Comparison of ENCODE assay signal across 25 cellular contexts in the genomic region with DNA sequence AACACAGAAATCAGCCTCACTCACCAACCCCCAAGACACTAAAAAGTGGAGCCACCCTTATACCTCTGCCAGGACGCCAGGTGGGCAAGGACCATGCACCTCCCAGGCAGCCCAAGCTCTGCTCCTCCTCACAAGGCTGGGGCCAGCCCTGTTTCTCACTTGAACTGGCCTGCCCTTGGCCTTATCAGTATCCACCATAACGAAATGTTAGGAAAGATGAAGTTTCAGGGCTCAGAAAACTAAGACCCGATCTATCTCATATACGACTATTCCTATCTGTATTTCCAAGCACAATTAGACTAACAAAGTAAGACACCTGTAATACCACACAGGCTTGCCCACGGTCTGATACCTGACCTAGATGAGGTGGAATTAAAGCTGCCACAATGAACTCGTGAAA. TPM values are rescaled to one million over a fixed set of nuclear protein-coding genes. Genes with fewer than 3 reads are reported as not detected.
A peak's percentile ranks its signal among the peaks of the same experiment; 100 is the strongest.
DNase-seq lines count a peak whose midpoint lies in the region; ATAC-seq and TF ChIP-seq lines count a peak whose summit lies in the region.
"Had no signal": no experiment of that assay in that cellular context is flagged by ENCODE, and none has a peak within 500 bp of the region (broad histone marks: within the 10 kb centered on the region; RNA-seq: fewer than 3 reads in every experiment).

No MANE protein-coding gene starts in this region.

- peak overlapping the region; percentile 81 for H3K27ac Mint-ChIP-seq in activated T-helper 17 cell treated with anti-CD3 and anti-CD28 coated beads, Interleukin-2, amount 50 U/mL, for 72 hours
- H3K27ac Mint-ChIP-seq: activated B cell treated with CpG ODN at 0.5 μM for 24 hours; activated naive CD4-positive, alpha-beta T cell treated with anti-CD3 and anti-CD28 coated beads, Interleukin-2, amount 50 U/mL, for 24 hours had no signal

- H3K9ac ChIP-seq in stomach smooth muscle (ENCODE audit: low read length in 2 of 2) = peak overlapping the region in 1 of 2 donors; percentile 21
- H3K9ac ChIP-seq: KMS-11 had no signal

- H3K36me3 Mint-ChIP-seq in activated T-helper 17 cell treated with anti-CD3 and anti-CD28 coated beads, Interleukin-2, amount 50 U/mL, for 72 hours (ENCODE audit: low read depth) = peaks cover 55% of the 10 kb centered on the region

- peaks cover 32% of the 10 kb centered on the region for H3K4me1 Mint-ChIP-seq in activated T-helper 17 cell treated with anti-CD3 and anti-CD28 coated beads, Interleukin-2, amount 50 U/mL, for 72 hours

- ATAC-seq in Right ventricle myocardium superior (ENCODE audit: poor library complexity) (no peak), lower lobe of right lung (no peak), HG03025 (IDR thresholded peaks at IDR 0.05; ENCODE audit: low FRiP score, unreplicated experiment) (no peak)
- ATAC-seq in activated T-helper 17 cell treated with anti-CD3 and anti-CD28 coated beads, Interleukin-2, amount 50 U/mL, for 72 hours (replicated peaks) = no peak
- ATAC-seq: left lung, mucosa of descending colon had no signal

- H3K27me3 ChIP-seq in left ventricle myocardium inferior (ENCODE audit: low read depth) = no peaks in the 10 kb centered on the region
- no peaks in the 10 kb centered on the region for H3K27me3 ChIP-seq in lower lobe of right lung (ENCODE audit: low read depth)
- H3K27me3 ChIP-seq in stomach smooth muscle (ENCODE audit: control insufficient read depth in 1 of 2, insufficient read depth in 2 of 2, low read length in 2 of 2) = no peaks in the 10 kb centered on the region
- H3K27me3 ChIP-seq: left lung, Peyer's patch had no signal

- no peak overlapping the region for H3K4me3 Mint-ChIP-seq in activated T-helper 17 cell treated with anti-CD3 and anti-CD28 coated beads, Interleukin-2, amount 50 U/mL, for 72 hours
- H3K4me3 Mint-ChIP-seq: activated B cell treated with CpG ODN at 0.5 μM for 24 hours; activated naive CD4-positive, alpha-beta T cell treated with anti-CD3 and anti-CD28 coated beads, Interleukin-2, amount 50 U/mL, for 24 hours; T-helper 2 cell treated with Interferon-gamma antibody and Interleukin-4, amounts not matched to agents 5 μg/mL and 100 μg/mL, for 36 hours had no signal

- no peak for TF ChIP-seq CTCF in left ventricle myocardium inferior (IDR thresholded peaks at IDR 0.05; ENCODE audit: borderline replicate concordance)
- TF ChIP-seq CTCF in lower lobe of right lung (IDR thresholded peaks at IDR 0.05) = no peak

- H3K4me3 ChIP-seq in left ventricle myocardium inferior = no peak overlapping the region
- no peak overlapping the region for H3K4me3 ChIP-seq in lower lobe of right lung
- no peak overlapping the region for H3K4me3 ChIP-seq in stomach smooth muscle (ENCODE audit: low read length in 2 of 2)
- H3K4me3 ChIP-seq: left lung, mucosa of descending colon, Peyer's patch, SK-N-MC had no signal

- intact Hi-C loops in left ventricle myocardium inferior (cut with micrococcal nuclease) = no loop called here
- intact Hi-C loops in Right ventricle myocardium superior (cut with DNase I) = no loop called here
- intact Hi-C loops in lower lobe of right lung (cut with DNase I) = no loop called here

- H3K36me3 ChIP-seq in left ventricle myocardium inferior (no peaks in the 10 kb centered on the region), lower lobe of right lung (peaks cover 6% of the 10 kb centered on the region), stomach smooth muscle (ENCODE audit: control insufficient read depth in 2 of 2, insufficient read depth in 2 of 2, low read length in 2 of 2) (no peaks in the 10 kb centered on the region)
- H3K36me3 ChIP-seq: left lung, neutrophil had no signal

- H3K4me1 ChIP-seq in left ventricle myocardium inferior (peaks cover 80% of the 10 kb centered on the region), lower lobe of right lung (peaks cover 34% of the 10 kb centered on the region), stomach smooth muscle (ENCODE audit: control insufficient read depth, insufficient read depth, low read length) (peaks cover 46% of the 10 kb centered on the region)

- DNase-seq in left ventricle myocardium inferior (no peak), Right ventricle myocardium superior (no peak), lower lobe of right lung (peak; percentile 10), NCI-H1694 (lab: John Stamatoyannopoulos, UW) (no peak), DMS53 treated with DMSO at 0.1 percent for 48 hours (lab: John Stamatoyannopoulos, UW; ENCODE audit: unreplicated experiment) (no peak)
- DNase-seq: activated B cell treated with CpG ODN at 0.5 μM for 24 hours; activated T-cell treated with anti-CD3 and anti-CD28 coated beads, Interleukin-2, amount 50 U/mL, for 48 hours; effector CD4-positive, alpha-beta T cell; glutamatergic neuron; H7; mucosa of descending colon; NCI-H1048; NCI-H2081 treated with DMSO at 0.1 percent for 48 hours; NCI-H510A; Peyer's patch; stimulated activated CD4-positive, alpha-beta T cell treated with anti-CD3 and anti-CD28 coated beads, Interleukin-15, amount 100 ng/mL, for 24 hours had no signal

- H3K27me3 Mint-ChIP-seq in activated T-helper 17 cell treated with anti-CD3 and anti-CD28 coated beads, Interleukin-2, amount 50 U/mL, for 72 hours = no peaks in the 10 kb centered on the region
- H3K27me3 Mint-ChIP-seq: activated B cell treated with CpG ODN at 0.5 μM for 24 hours; activated naive CD4-positive, alpha-beta T cell treated with anti-CD3 and anti-CD28 coated beads, Interleukin-2, amount 50 U/mL, for 24 hours had no signal

- H3K27ac ChIP-seq in left ventricle myocardium inferior (replicated peaks) (peak overlapping the region; percentile 82), lower lobe of right lung (no peak overlapping the region), stomach smooth muscle (ENCODE audit: low read length) (peak overlapping the region; percentile 6)
- H3K27ac ChIP-seq: KMS-11, left lung, neutrophil, Peyer's patch, SK-N-MC had no signal

- H3K9me3 ChIP-seq in left ventricle myocardium inferior (replicated peaks) (no peaks in the 10 kb centered on the region), lower lobe of right lung (no peaks in the 10 kb centered on the region), stomach smooth muscle (ENCODE audit: control insufficient read depth in 2 of 2, low read length in 2 of 2) (no peaks in the 10 kb centered on the region)
- H3K9me3 ChIP-seq: left lung, mucosa of descending colon, neutrophil, Peyer's patch had no signal

- no peaks in the 10 kb centered on the region for H3K9me3 Mint-ChIP-seq in activated T-helper 17 cell treated with anti-CD3 and anti-CD28 coated beads, Interleukin-2, amount 50 U/mL, for 72 hours
- H3K9me3 Mint-ChIP-seq: activated B cell treated with CpG ODN at 0.5 μM for 24 hours; activated naive CD4-positive, alpha-beta T cell treated with anti-CD3 and anti-CD28 coated beads, Interleukin-2, amount 50 U/mL, for 24 hours; T-helper 2 cell treated with Interferon-gamma antibody and Interleukin-4, amounts not matched to agents 5 μg/mL and 100 μg/mL, for 36 hours had no signal

RNA-seq across cellular contexts. Expression of a gene that starts 6.9 kb away (rescaled TPM):
- total RNA-seq in left ventricle myocardium inferior (74.5 TPM), Right ventricle myocardium superior (78.9 TPM), lower lobe of right lung (26.2 TPM)
- 10 to 100 TPM; 21.9 to 29.1 TPM for total RNA-seq in activated T-helper 17 cell treated with anti-CD3 and anti-CD28 coated beads, Interleukin-2, amount 50 U/mL, for 72 hours

RNA-seq across cellular contexts. Expression of a gene that starts 15.5 kb away (rescaled TPM):
- total RNA-seq in left ventricle myocardium inferior (131 TPM), Right ventricle myocardium superior (118 TPM), lower lobe of right lung (64.5 TPM)
- total RNA-seq in activated T-helper 17 cell treated with anti-CD3 and anti-CD28 coated beads, Interleukin-2, amount 50 U/mL, for 72 hours = 10 to 100 TPM; 57.3 to 69.1 TPM

RNA-seq across cellular contexts. Expression of a gene that starts 59.5 kb away (rescaled TPM):
- 3.2 TPM for total RNA-seq in left ventricle myocardium inferior
- total RNA-seq in Right ventricle myocardium superior = 2.1 TPM
- 1 to 10 TPM; 6.2 to 8.2 TPM for total RNA-seq in activated T-helper 17 cell treated with anti-CD3 and anti-CD28 coated beads, Interleukin-2, amount 50 U/mL, for 72 hours
- total RNA-seq in lower lobe of right lung = 3.0 TPM
